Comparison of ENCODE assay signal across 26 cellular contexts in genomic region chr18:36481201-36481657, GRCh38.
A peak's percentile ranks its signal among the peaks of the same experiment; 100 is the strongest.
DNase-seq lines count a peak whose midpoint lies in the region; ATAC-seq and TF ChIP-seq lines count a peak whose summit lies in the region.
"Had no signal": no experiment of that assay in that cellular context is flagged by ENCODE, and none has a peak within 500 bp of the region (broad histone marks: within the 10 kb centered on the region; RNA-seq: fewer than 3 reads in every experiment).

No MANE protein-coding gene starts in this region.

- H3K27me3 Mint-ChIP-seq in type B pancreatic cell: peaks cover 10% of the 10 kb centered on the region

- H3K23ac ChIP-seq in neuronal stem cell (ENCODE audit: low read depth, low read length, poor library complexity): no peak overlapping the region

- no peak overlapping the region for H3K4ac ChIP-seq in neuronal stem cell (ENCODE audit: low read length)

- H2BK5ac ChIP-seq in neuronal stem cell (ENCODE audit: low read length): no peak overlapping the region

- DNase-seq in fibroblast of the aortic adventitia (ENCODE audit: low read depth) (peak; percentile 34), neuronal stem cell (ENCODE audit: low spot score) (peak; percentile 59), type B pancreatic cell (ENCODE audit: extremely low spot score, unreplicated experiment) (no peak), cerebellar nuclear complex (lab: John Stamatoyannopoulos, UW) (no peak)
- DNase-seq: activated CD4-positive, CD25-positive, alpha-beta regulatory T cell treated with anti-CD3 and anti-CD28 coated beads, Interleukin-2, amount 50 U/mL, for 72 hours; activated CD8-positive, alpha-beta T cell treated with anti-CD3 and anti-CD28 coated beads for 36 hours; activated T-cell treated with anti-CD3 and anti-CD28 coated beads for 4 hours; caudate nucleus; DND-41; hippocampal formation; IMR-90; NCI-H1092 treated with DMSO at 0.1 percent for 48 hours; NCI-H1930; NCI-H748 treated with DMSO at 0.1 percent for 48 hours; right cardiac atrium; spleen; upper lobe of right lung had no signal

- H4K91ac ChIP-seq in neuronal stem cell (ENCODE audit: low read depth, low read length, poor library complexity): no peak overlapping the region

- no peaks in the 10 kb centered on the region for H3K36me3 ChIP-seq in HEK293 (ENCODE audit: control insufficient read depth in 2 of 2, insufficient read depth in 1 of 2, low read length in 2 of 2)
- H3K36me3 ChIP-seq in neuronal stem cell (replicated peaks in 1 of 2; ENCODE audit: control insufficient read depth in 2 of 2, insufficient read depth in 2 of 2, low read length in 2 of 2): no peaks in the 10 kb centered on the region
- H3K36me3 ChIP-seq: ascending aorta, gastroesophageal sphincter, spleen, upper lobe of right lung had no signal

- no peaks in the 10 kb centered on the region for H3K27me3 ChIP-seq in neuronal stem cell (ENCODE audit: control insufficient read depth in 3 of 3, insufficient read depth in 3 of 3, low read depth in 1 of 3, low read length in 3 of 3)
- H3K27me3 ChIP-seq: ascending aorta, gastroesophageal sphincter, upper lobe of right lung had no signal

- TF ChIP-seq CTCF in HEK293 (tag by site-specific recombination; IDR thresholded peaks at IDR 0.05) (no peak), fibroblast of the aortic adventitia (IDR thresholded peaks at IDR 0.05; ENCODE audit: insufficient read depth, low read length) (no peak), type B pancreatic cell (conservative IDR thresholded peaks at IDR 0.05) (no peak)

- no peak overlapping the region for H2AK5ac ChIP-seq in neuronal stem cell (ENCODE audit: low read depth, low read length)

- WGBS in neuronal stem cell (ENCODE audit: extremely low coverage in 2 of 2, insufficient read length in 2 of 2, insufficient replicate concordance in 1 of 2), 2 donors: no CpG with 5 or more reads among the region's 4 CpGs

- no peak overlapping the region for H3K18ac ChIP-seq in neuronal stem cell (ENCODE audit: low read length)

- H4K8ac ChIP-seq in neuronal stem cell (ENCODE audit: low read depth, low read length): no peak overlapping the region

- H3K27ac Mint-ChIP-seq in type B pancreatic cell: no peak overlapping the region
- H3K27ac Mint-ChIP-seq: activated CD8-positive, alpha-beta T cell treated with anti-CD3 and anti-CD28 coated beads for 36 hours; activated naive CD8-positive, alpha-beta T cell; nephron; stimulated activated effector memory CD8-positive, alpha-beta T cell treated with anti-CD3 and anti-CD28 coated beads, Interleukin-12 subunit alpha, Interleukin-12 subunit beta, amount 100 ng/mL, for 72 hours had no signal

- ATAC-seq in HG03025 (IDR thresholded peaks at IDR 0.05; ENCODE audit: low FRiP score, unreplicated experiment): no peak
- ATAC-seq: activated CD8-positive, alpha-beta T cell treated with anti-CD3 and anti-CD28 coated beads for 36 hours; gastroesophageal sphincter; right cardiac atrium; stimulated activated effector memory CD8-positive, alpha-beta T cell treated with anti-CD3 and anti-CD28 coated beads, Interleukin-12 subunit alpha, Interleukin-12 subunit beta, amount 100 ng/mL, for 72 hours; upper lobe of right lung had no signal

- no peaks in the 10 kb centered on the region for H3K4me1 ChIP-seq in HEK293 (ENCODE audit: control insufficient read depth, insufficient read depth, low read length)
- H3K4me1 ChIP-seq in neuronal stem cell (ENCODE audit: control insufficient read depth in 2 of 2, insufficient read depth in 1 of 2, low read depth in 1 of 2, low read length in 2 of 2): peaks cover 25 to 28% of the 10 kb centered on the region in 2 donors
- H3K4me1 ChIP-seq: gastroesophageal sphincter, spleen, upper lobe of right lung had no signal

- CTCF ChIA-PET in HEK293 (lab: Yijun Ruan, JAX): interaction anchor here (0.6 kb wide), 3 partner anchors 10 to 1057 kb away, joined by 3 to 4 read pairs (median 4); no protein-coding TSS in a partner anchor

- H3K9me3 Mint-ChIP-seq in type B pancreatic cell: no peaks in the 10 kb centered on the region
- H3K9me3 Mint-ChIP-seq: activated CD8-positive, alpha-beta T cell treated with anti-CD3 and anti-CD28 coated beads for 36 hours; nephron; stimulated activated effector memory CD8-positive, alpha-beta T cell treated with anti-CD3 and anti-CD28 coated beads, Interleukin-12 subunit alpha, Interleukin-12 subunit beta, amount 100 ng/mL, for 72 hours had no signal

- POLR2A ChIA-PET in HEK293 (lab: Yijun Ruan, JAX): no interaction called here

- H3K4me3 ChIP-seq in HEK293 (ENCODE audit: low read depth, low read length) (no peak overlapping the region), fibroblast of the aortic adventitia (ENCODE audit: low read depth, low read length) (no peak overlapping the region), neuronal stem cell (ENCODE audit: low read length in 2 of 2) (no peak overlapping the region)
- H3K4me3 ChIP-seq: ascending aorta, gastroesophageal sphincter, spleen, upper lobe of right lung had no signal

- H3K14ac ChIP-seq in neuronal stem cell (ENCODE audit: low read length): no peak overlapping the region

- no peak overlapping the region for H3K9ac ChIP-seq in neuronal stem cell (ENCODE audit: low read depth, low read length, poor library complexity)

- no peak overlapping the region for H2AFZ ChIP-seq in neuronal stem cell (ENCODE audit: low read length)

- H3K9me3 ChIP-seq in HEK293 (ENCODE audit: control insufficient read depth, insufficient read depth, low read depth, low read length): no peaks in the 10 kb centered on the region
- H3K9me3 ChIP-seq in neuronal stem cell (replicated peaks in 1 of 2; ENCODE audit: control insufficient read depth in 2 of 2, insufficient read depth in 1 of 2, low read depth in 1 of 2, low read length in 2 of 2): peaks cover 0 to 3% of the 10 kb centered on the region in 2 donors
- H3K9me3 ChIP-seq: ascending aorta, gastroesophageal sphincter, spleen, upper lobe of right lung had no signal

- no peaks in the 10 kb centered on the region for H3K36me3 Mint-ChIP-seq in type B pancreatic cell
- H3K36me3 Mint-ChIP-seq: activated naive CD8-positive, alpha-beta T cell; stimulated activated effector memory CD8-positive, alpha-beta T cell treated with anti-CD3 and anti-CD28 coated beads, Interleukin-12 subunit alpha, Interleukin-12 subunit beta, amount 100 ng/mL, for 72 hours had no signal

- no peaks in the 10 kb centered on the region for H3K4me1 Mint-ChIP-seq in type B pancreatic cell (ENCODE audit: unreplicated experiment)
- H3K4me1 Mint-ChIP-seq: stimulated activated effector memory CD8-positive, alpha-beta T cell treated with anti-CD3 and anti-CD28 coated beads, Interleukin-12 subunit alpha, Interleukin-12 subunit beta, amount 100 ng/mL, for 72 hours had no signal

- no peak overlapping the region for H2BK120ac ChIP-seq in neuronal stem cell (ENCODE audit: low read depth, low read length)

- no peak overlapping the region for H2BK15ac ChIP-seq in neuronal stem cell (ENCODE audit: low read length)

- H3K4me3 Mint-ChIP-seq in type B pancreatic cell: no peak overlapping the region
- H3K4me3 Mint-ChIP-seq: activated CD8-positive, alpha-beta T cell treated with anti-CD3 and anti-CD28 coated beads for 36 hours; activated naive CD8-positive, alpha-beta T cell; nephron; stimulated activated effector memory CD8-positive, alpha-beta T cell treated with anti-CD3 and anti-CD28 coated beads, Interleukin-12 subunit alpha, Interleukin-12 subunit beta, amount 100 ng/mL, for 72 hours had no signal

- no peak overlapping the region for H3K27ac ChIP-seq in HEK293 (ENCODE audit: extremely low read depth, low read depth, low read length)
- peak overlapping the region; percentile 96 for H3K27ac ChIP-seq in neuronal stem cell (replicated peaks; ENCODE audit: low read length)
- H3K27ac ChIP-seq: ascending aorta, gastroesophageal sphincter, RWPE1, spleen, upper lobe of right lung had no signal

- peaks cover 5% of the 10 kb centered on the region for H3K79me1 ChIP-seq in neuronal stem cell (ENCODE audit: low read depth, low read length)

- no peak overlapping the region for H2BK12ac ChIP-seq in neuronal stem cell (ENCODE audit: low read length)

- no peak overlapping the region for H3K4me2 ChIP-seq in neuronal stem cell (ENCODE audit: insufficient read depth, low read length, poor library complexity, severe bottlenecking)

TF ChIP-seq in PFSK-1, 5 proteins besides CTCF, POLR2A, EP300 and RAD21:
- TF ChIP-seq, protein P1, sequence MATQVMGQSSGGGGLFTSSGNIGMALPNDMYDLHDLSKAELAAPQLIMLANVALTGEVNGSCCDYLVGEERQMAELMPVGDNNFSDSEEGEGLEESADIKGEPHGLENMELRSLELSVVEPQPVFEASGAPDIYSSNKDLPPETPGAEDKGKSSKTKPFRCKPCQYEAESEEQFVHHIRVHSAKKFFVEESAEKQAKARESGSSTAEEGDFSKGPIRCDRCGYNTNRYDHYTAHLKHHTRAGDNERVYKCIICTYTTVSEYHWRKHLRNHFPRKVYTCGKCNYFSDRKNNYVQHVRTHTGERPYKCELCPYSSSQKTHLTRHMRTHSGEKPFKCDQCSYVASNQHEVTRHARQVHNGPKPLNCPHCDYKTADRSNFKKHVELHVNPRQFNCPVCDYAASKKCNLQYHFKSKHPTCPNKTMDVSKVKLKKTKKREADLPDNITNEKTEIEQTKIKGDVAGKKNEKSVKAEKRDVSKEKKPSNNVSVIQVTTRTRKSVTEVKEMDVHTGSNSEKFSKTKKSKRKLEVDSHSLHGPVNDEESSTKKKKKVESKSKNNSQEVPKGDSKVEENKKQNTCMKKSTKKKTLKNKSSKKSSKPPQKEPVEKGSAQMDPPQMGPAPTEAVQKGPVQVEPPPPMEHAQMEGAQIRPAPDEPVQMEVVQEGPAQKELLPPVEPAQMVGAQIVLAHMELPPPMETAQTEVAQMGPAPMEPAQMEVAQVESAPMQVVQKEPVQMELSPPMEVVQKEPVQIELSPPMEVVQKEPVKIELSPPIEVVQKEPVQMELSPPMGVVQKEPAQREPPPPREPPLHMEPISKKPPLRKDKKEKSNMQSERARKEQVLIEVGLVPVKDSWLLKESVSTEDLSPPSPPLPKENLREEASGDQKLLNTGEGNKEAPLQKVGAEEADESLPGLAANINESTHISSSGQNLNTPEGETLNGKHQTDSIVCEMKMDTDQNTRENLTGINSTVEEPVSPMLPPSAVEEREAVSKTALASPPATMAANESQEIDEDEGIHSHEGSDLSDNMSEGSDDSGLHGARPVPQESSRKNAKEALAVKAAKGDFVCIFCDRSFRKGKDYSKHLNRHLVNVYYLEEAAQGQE (IDR thresholded peaks at IDR 0.05; ENCODE audit: insufficient read depth in 1 of 2, low read depth in 2 of 2, low read length in 2 of 2): peak; percentile 61 to 91; a peak in 3 of 4 replicates
- TF ChIP-seq POLR2AphosphoS5 (IDR thresholded peaks at IDR 0.05; ENCODE audit: low read depth, low read length): no peak

Comparison
In these comparisons a context has a peak if more than half of its experiments do, and no peak if none do; other contexts are left out.
1. DNase-seq: peak in fibroblast of the aortic adventitia (single experiment) and neuronal stem cell (single experiment); none in type B pancreatic cell (single experiment) and cerebellar nuclear complex (0 of 2).